9 cellular contexts compared by ENCODE assay signal in genomic region chr1:17128361-17128760, GRCh38. TPM values are rescaled to one million over a fixed set of nuclear protein-coding genes. Genes with fewer than 3 reads are reported as not detected.
A peak's percentile ranks its signal among the peaks of the same experiment; 100 is the strongest.
DNase-seq lines count a peak whose midpoint lies in the region; ATAC-seq and TF ChIP-seq lines count a peak whose summit lies in the region.
"Had no signal": no experiment of that assay in that cellular context is flagged by ENCODE, and none has a peak within 500 bp of the region (broad histone marks: within the 10 kb centered on the region; RNA-seq: fewer than 3 reads in every experiment).

No MANE protein-coding gene starts in this region.

- no peaks in the 10 kb centered on the region for H3K4me1 ChIP-seq in naive thymus-derived CD4-positive, alpha-beta T cell (ENCODE audit: control insufficient read depth in 2 of 2, insufficient read depth in 2 of 2, low read length in 2 of 2)
- H3K4me1 ChIP-seq in neural progenitor cell: peaks cover 4% of the 10 kb centered on the region

- H3K27me3 Mint-ChIP-seq in naive thymus-derived CD4-positive, alpha-beta T cell: peaks cover 0 to 9% (median 4%) of the 10 kb centered on the region in 5 donors
- peaks cover 9% of the 10 kb centered on the region for H3K27me3 Mint-ChIP-seq in neural progenitor cell (ENCODE audit: insufficient read depth, low read depth)

- no peak for TF ChIP-seq CTCF in neural progenitor cell (IDR thresholded peaks at IDR 0.05)

- no peak overlapping the region for H3K27ac Mint-ChIP-seq in naive thymus-derived CD4-positive, alpha-beta T cell
- H3K27ac Mint-ChIP-seq in neural progenitor cell: no peak overlapping the region

- no peaks in the 10 kb centered on the region for H3K36me3 ChIP-seq in naive thymus-derived CD4-positive, alpha-beta T cell (ENCODE audit: control insufficient read depth in 2 of 3, insufficient read depth in 3 of 3, low read length in 3 of 3)
- no peaks in the 10 kb centered on the region for H3K36me3 ChIP-seq in neural progenitor cell

- peaks cover 0 to 7% (median 5%) of the 10 kb centered on the region in 7 donors for H3K4me1 Mint-ChIP-seq in naive thymus-derived CD4-positive, alpha-beta T cell
- peaks cover 14% of the 10 kb centered on the region for H3K4me1 Mint-ChIP-seq in neural progenitor cell

- no peak overlapping the region for H3K4me2 ChIP-seq in neural progenitor cell

- H2AFZ ChIP-seq in neural progenitor cell (replicated peaks): no peak overlapping the region

- intact Hi-C loops in naive thymus-derived CD4-positive, alpha-beta T cell (cut with micrococcal nuclease): loop anchor here in 1 of 2 donors (5.0 kb wide), 1 partner anchor 209 kb away; no protein-coding TSS in a partner anchor

- no peak overlapping the region for H3K4me3 Mint-ChIP-seq in naive thymus-derived CD4-positive, alpha-beta T cell
- no peak overlapping the region for H3K4me3 Mint-ChIP-seq in neural progenitor cell

- CTCF ChIA-PET in naive thymus-derived CD4-positive, alpha-beta T cell (lab: Charles Lee): interaction anchor here (8.7 kb wide), 1 partner anchor 108 kb away, joined by 130 read pairs; no protein-coding TSS in a partner anchor

- H3K36me3 Mint-ChIP-seq in naive thymus-derived CD4-positive, alpha-beta T cell: peaks cover 0 to 6% (median 0%) of the 10 kb centered on the region in 5 donors
- no peaks in the 10 kb centered on the region for H3K36me3 Mint-ChIP-seq in neural progenitor cell

- no peaks in the 10 kb centered on the region for H4K20me1 ChIP-seq in neural progenitor cell (ENCODE audit: low read depth)

- POLR2A ChIA-PET in naive thymus-derived CD4-positive, alpha-beta T cell (lab: Charles Lee): no interaction called here

- no peak overlapping the region for H3K4me3 ChIP-seq in naive thymus-derived CD4-positive, alpha-beta T cell (ENCODE audit: low read length)
- no peak overlapping the region for H3K4me3 ChIP-seq in neural progenitor cell

- peaks cover 4% of the 10 kb centered on the region for H3F3A ChIP-seq in neural progenitor cell (ENCODE audit: low read depth)

- DNase-seq in EH (ENCODE audit: low read depth) (peak; percentile 99), NOMO-1 (lab: John Stamatoyannopoulos, UW; ENCODE audit: unreplicated experiment in 2 of 2) (peak; percentile 79 to 96), dermis microvascular lymphatic vessel endothelial cell (ENCODE audit: low read depth in 2 of 2) (peak; percentile 88 to 91), activated gamma-delta T cell treated with Interleukin-2 at 50 U/mL for 16 hours (no peak), NCI-H774 (lab: John Stamatoyannopoulos, UW) (no peak), neural progenitor cell (ENCODE audit: low spot score) (no peak)
- no peak for DNase-seq in naive thymus-derived CD4-positive, alpha-beta T cell

- H3K9me3 Mint-ChIP-seq in naive thymus-derived CD4-positive, alpha-beta T cell: no peaks in the 10 kb centered on the region
- H3K9me3 Mint-ChIP-seq in neural progenitor cell: no peaks in the 10 kb centered on the region

- no peaks in the 10 kb centered on the region for H3K9me3 ChIP-seq in naive thymus-derived CD4-positive, alpha-beta T cell (ENCODE audit: control insufficient read depth in 2 of 3, low read length in 3 of 3)
- no peaks in the 10 kb centered on the region for H3K9me3 ChIP-seq in neural progenitor cell (ENCODE audit: low read depth)

- no peak overlapping the region for H3K9ac ChIP-seq in neural progenitor cell

- H3K79me2 ChIP-seq in neural progenitor cell (ENCODE audit: low read depth): no peaks in the 10 kb centered on the region

- H3K27me3 ChIP-seq in naive thymus-derived CD4-positive, alpha-beta T cell (ENCODE audit: control insufficient read depth in 2 of 2, insufficient read depth in 2 of 2, low read length in 2 of 2): no peaks in the 10 kb centered on the region
- H3K27me3 ChIP-seq in neural progenitor cell: no peaks in the 10 kb centered on the region

- peak; percentile 80 for ATAC-seq in naive thymus-derived CD4-positive, alpha-beta T cell
- no peak for ATAC-seq in HG02852 (IDR thresholded peaks at IDR 0.05; ENCODE audit: unreplicated experiment)

- H3K27ac ChIP-seq in naive thymus-derived CD4-positive, alpha-beta T cell (ENCODE audit: low read depth, low read length): no peak overlapping the region
- no peak overlapping the region for H3K27ac ChIP-seq in neural progenitor cell

RNA-seq across cellular contexts. Expression of gene PADI2, which starts 9.1 kb away (rescaled TPM):
- under 0.01 TPM in 2 replicates for total RNA-seq in dermis microvascular lymphatic vessel endothelial cell
- total RNA-seq in naive thymus-derived CD4-positive, alpha-beta T cell: 10 to 100 TPM in 1 of 5 experiments, 1 to 10 TPM in 1, under 1 TPM in 3; 0.08 to 11.2 (median 0.12) TPM
- polyA plus RNA-seq in naive thymus-derived CD4-positive, alpha-beta T cell: not detected
- 0.77 and 1.4 TPM in 2 replicates for total RNA-seq in neural progenitor cell (ENCODE audit: low replicate concordance)
- total RNA-seq: T-helper 1 cell treated with Interleukin-12 subunit alpha and Interleukin-12 subunit beta and Interleukin-4 antibody, amounts not matched to agents 30 ng/mL and 1 ng/mL, for 36 hours had no signal

Comparison
In these comparisons a context has a peak if more than half of its experiments do, and no peak if none do; other contexts are left out.
1. DNase-seq: peak in EH (single experiment), NOMO-1 (2 of 2) and dermis microvascular lymphatic vessel endothelial cell (2 of 2); none in naive thymus-derived CD4-positive, alpha-beta T cell (0 of 9), activated gamma-delta T cell treated with Interleukin-2 at 50 U/mL for 16 hours (single experiment), NCI-H774 (single experiment) and neural progenitor cell (single experiment).